9 cellular contexts compared by ENCODE assay signal in the genomic region with DNA sequence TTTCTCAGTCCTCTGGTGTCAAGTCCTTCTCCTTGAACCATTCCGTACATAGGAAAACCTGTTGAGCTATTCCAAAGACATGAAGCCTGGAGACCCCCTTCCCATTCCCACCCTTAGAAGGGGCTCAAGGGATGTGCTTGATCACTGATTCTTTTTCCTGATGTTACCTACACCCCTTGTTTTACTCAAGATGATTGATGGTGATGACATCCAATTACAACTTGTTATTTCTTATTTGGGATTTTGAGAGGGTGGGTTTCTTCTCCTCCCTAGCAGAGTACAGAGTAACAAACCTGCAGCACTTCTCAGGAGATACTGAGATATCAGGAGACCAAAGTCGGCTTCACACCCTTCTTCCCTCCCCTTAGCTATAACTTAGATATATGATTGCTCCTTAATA. TPM values are rescaled to one million over a fixed set of nuclear protein-coding genes. Genes with fewer than 3 reads are reported as not detected.
"Had no signal": no experiment of that assay in that cellular context is flagged by ENCODE, and none has a peak within 500 bp of the region (broad histone marks: within the 10 kb centered on the region; RNA-seq: fewer than 3 reads in every experiment).

No MANE protein-coding gene starts in this region.

- H3K4me2 ChIP-seq: GM23338 had no signal

- H3K4me1 ChIP-seq: HAP-1 had no signal

- H3K9me3 ChIP-seq: HAP-1 had no signal

- H3K4me3 ChIP-seq: GM23338, HAP-1 had no signal

- H2AFZ ChIP-seq: GM23338 had no signal

- DNase-seq: KG1 had no signal

- H3K36me3 ChIP-seq: HAP-1 had no signal

- ATAC-seq: GM23338, HCT116 had no signal

- FAIRE-seq: H1, H54, HTR-8/SVneo had no signal

RNA-seq across cellular contexts. Expression of gene DMRTC2, which starts 8.5 kb away (rescaled TPM):
- total RNA-seq: H1, HT-29 had no signal
- polyA plus RNA-seq: GM23338, H1, IgD-negative memory B cell had no signal

RNA-seq across cellular contexts. Expression of gene LYPD4, which starts 8.9 kb away (rescaled TPM):
- total RNA-seq: GM23338, H1, HT-29 had no signal
- polyA plus RNA-seq: GM23338, IgD-negative memory B cell had no signal

RNA-seq across cellular contexts. Expression of gene CD79A, which starts 23.7 kb away (rescaled TPM):
- total RNA-seq: GM23338 had no signal
